Comparison of ENCODE assay signal across 29 cellular contexts in genomic region chr10:51928182-51928581, GRCh38.
"Had no signal": no experiment of that assay in that cellular context is flagged by ENCODE, and none has a peak within 500 bp of the region (broad histone marks: within the 10 kb centered on the region; RNA-seq: fewer than 3 reads in every experiment).

No MANE protein-coding gene starts in this region.

- H3K36me3 ChIP-seq: Peyer's patch, SJSA1 had no signal

- H3K4me1 ChIP-seq: Peyer's patch, SJSA1 had no signal

- H3K9me3 ChIP-seq: Peyer's patch, SJSA1 had no signal

- H3K9ac ChIP-seq: KMS-11 had no signal

- H3K27ac ChIP-seq: KMS-11, Peyer's patch, SJSA1 had no signal

- DNase-seq: Karpas-422, MM.1S, MV-4-11, NCI-H1092, NCI-H1105, NCI-H1417 treated with DMSO at 0.1 percent for 48 hours, NCI-H1436 treated with DMSO at 0.1 percent for 48 hours, NCI-H1694 treated with DMSO at 0.1 percent for 48 hours, NCI-H187 treated with DMSO at 0.1 percent for 48 hours, NCI-H2029, NCI-H2081 treated with DMSO at 0.1 percent for 48 hours, NCI-H2107, NCI-H2171, NCI-H226, NCI-H446 treated with DMSO at 0.1 percent for 48 hours, NCI-H510A, NCI-H524, NCI-H526, NCI-H774, OCI-M1, PC-3, Peyer's patch, Right ventricle myocardium superior, RPMI8226, SHP77 treated with DMSO at 0.1 percent for 48 hours, SW 1271, T-helper 1 cell had no signal

- H3K4me2 ChIP-seq: KMS-11 had no signal

- H3K4me3 ChIP-seq: Peyer's patch, SJSA1 had no signal

- ATAC-seq: PC-3 had no signal

- H3K27me3 ChIP-seq: Peyer's patch, SJSA1 had no signal
